21 cellular contexts compared by ENCODE assay signal in genomic region chr11:119599864-119600593, GRCh38.
A peak's percentile ranks its signal among the peaks of the same experiment; 100 is the strongest.
DNase-seq lines count a peak whose midpoint lies in the region; ATAC-seq and TF ChIP-seq lines count a peak whose summit lies in the region.
"Had no signal": no experiment of that assay in that cellular context is flagged by ENCODE, and none has a peak within 500 bp of the region (broad histone marks: within the 10 kb centered on the region; RNA-seq: fewer than 3 reads in every experiment).

No MANE protein-coding gene starts in this region.

- TF ChIP-seq CTCF in OCI-LY3 (IDR thresholded peaks at IDR 0.05; ENCODE audit: low read depth, low read length) (no peak), progenitor cell of endocrine pancreas (IDR thresholded peaks at IDR 0.05; ENCODE audit: unreplicated experiment) (no peak)

- H3K27ac Mint-ChIP-seq in progenitor cell of endocrine pancreas, result no peak overlapping the region
- H3K27ac Mint-ChIP-seq: activated CD4-positive, alpha-beta T cell treated with anti-CD3 and anti-CD28 coated beads, Interleukin-2, amount 10 ng/mL, durations not matched to agents 24 days and 14 days; activated T-helper 2 cell treated with anti-CD3 and anti-CD28 coated beads, Interferon-gamma antibody, Interleukin-2, Interleukin-4, amounts not matched to agents 10 μg/mL and 5 μg/mL and 100 μg/mL, durations not matched to agents 14 hours and 24 hours and 36 hours; endodermal cell had no signal

- no peaks in the 10 kb centered on the region for H3K36me3 ChIP-seq in OCI-LY3 (replicated peaks; ENCODE audit: low read depth, low read length)
- H3K36me3 ChIP-seq: brain microvascular endothelial cell, colonic mucosa, heart right ventricle had no signal

- H2AFZ ChIP-seq in OCI-LY3 (ENCODE audit: low read depth, low read length), result no peak overlapping the region

- peaks cover 13% of the 10 kb centered on the region for H3K27me3 ChIP-seq in OCI-LY3 (ENCODE audit: low read depth, low read length)
- H3K27me3 ChIP-seq: colonic mucosa had no signal

- peaks cover 38% of the 10 kb centered on the region for H3K27me3 Mint-ChIP-seq in progenitor cell of endocrine pancreas

- H3K27ac ChIP-seq in OCI-LY3 (ENCODE audit: low read length), result no peak overlapping the region
- H3K27ac ChIP-seq: brain microvascular endothelial cell, colonic mucosa, heart right ventricle had no signal

- no peaks in the 10 kb centered on the region for H4K20me1 ChIP-seq in OCI-LY3 (ENCODE audit: insufficient read depth, low read length)

- no peaks in the 10 kb centered on the region for H3K79me2 ChIP-seq in OCI-LY3 (ENCODE audit: low read length)

- H3K4me2 ChIP-seq in OCI-LY3 (ENCODE audit: low read length), result peak overlapping the region; percentile 62

- no peak overlapping the region for H3K4me3 Mint-ChIP-seq in progenitor cell of endocrine pancreas (ENCODE audit: low read depth)
- H3K4me3 Mint-ChIP-seq: activated CD4-positive, alpha-beta T cell treated with anti-CD3 and anti-CD28 coated beads, Interleukin-2, amount 10 ng/mL, durations not matched to agents 24 days and 14 days; endodermal cell had no signal

- no peaks in the 10 kb centered on the region for H3K9me3 Mint-ChIP-seq in progenitor cell of endocrine pancreas (ENCODE audit: low read depth)
- H3K9me3 Mint-ChIP-seq: activated CD4-positive, alpha-beta T cell treated with anti-CD3 and anti-CD28 coated beads, Interleukin-2, amount 10 ng/mL, durations not matched to agents 24 days and 14 days; activated T-helper 2 cell treated with anti-CD3 and anti-CD28 coated beads, Interferon-gamma antibody, Interleukin-2, Interleukin-4, amounts not matched to agents 10 μg/mL and 5 μg/mL and 100 μg/mL, durations not matched to agents 14 hours and 24 hours and 36 hours; endodermal cell had no signal

- H3K4me1 Mint-ChIP-seq in progenitor cell of endocrine pancreas (ENCODE audit: low read depth), result no peaks in the 10 kb centered on the region
- H3K4me1 Mint-ChIP-seq: activated CD4-positive, alpha-beta T cell treated with anti-CD3 and anti-CD28 coated beads, Interleukin-2, amount 10 ng/mL, durations not matched to agents 24 days and 14 days had no signal

- intact Hi-C loops in posterior vena cava (cut with DNase I), result loop anchor here in 1 of 2 donors (5.0 kb wide), 1 partner anchor 1222 kb away; no protein-coding TSS in a partner anchor

- peak; percentile 74 for ATAC-seq in GM18511 (IDR thresholded peaks at IDR 0.05; ENCODE audit: unreplicated experiment)
- peak; percentile 57 for ATAC-seq in GM21737 (IDR thresholded peaks at IDR 0.05; ENCODE audit: unreplicated experiment)
- ATAC-seq: heart right ventricle, left ventricle myocardium superior, mucosa of descending colon had no signal

- DNase-seq in posterior vena cava (ENCODE audit: low spot score) (peak; percentile 10), activated gamma-delta T cell treated with Interleukin-2 at 50 U/mL for 16 hours (no peak), NCI-H345 (lab: John Stamatoyannopoulos, UW) (no peak), progenitor cell of endocrine pancreas (ENCODE audit: low spot score, unreplicated experiment) (no peak)
- DNase-seq: activated CD4-positive, alpha-beta T cell treated with anti-CD3 and anti-CD28 coated beads, Interleukin-2, amount 10 ng/mL, durations not matched to agents 24 days and 14 days; brain microvascular endothelial cell; colonic mucosa; DMS79 treated with DMSO at 0.1 percent for 48 hours; endodermal cell; heart right ventricle; left ventricle myocardium superior; mucosa of descending colon; NCI-H187; NCI-H446; retina; SIG-M5; stimulated activated CD4-positive, alpha-beta T cell treated with anti-CD3 and anti-CD28 coated beads, Interleukin-12 subunit alpha, Interleukin-12 subunit beta, amount 100 ng/mL, for 4 hours had no signal

- peaks cover 16% of the 10 kb centered on the region for H3K4me1 ChIP-seq in OCI-LY3 (ENCODE audit: low read length)
- H3K4me1 ChIP-seq: colonic mucosa had no signal

- H3K9ac ChIP-seq in OCI-LY3 (ENCODE audit: low read length), result no peak overlapping the region

- no peaks in the 10 kb centered on the region for H3K36me3 Mint-ChIP-seq in progenitor cell of endocrine pancreas (ENCODE audit: insufficient read depth)

- no peaks in the 10 kb centered on the region for H3K9me3 ChIP-seq in OCI-LY3 (ENCODE audit: insufficient read depth, low read length)
- H3K9me3 ChIP-seq: colonic mucosa, heart right ventricle, mucosa of descending colon had no signal

- H3K4me3 ChIP-seq in OCI-LY3 (ENCODE audit: low read length), result peak overlapping the region; percentile 35
- H3K4me3 ChIP-seq: colonic mucosa, heart right ventricle, mucosa of descending colon had no signal
